ENCODE assay signal across 8 cellular contexts in genomic region chr1:113074237-113074636, GRCh38. TPM values are rescaled to one million over a fixed set of nuclear protein-coding genes. Genes with fewer than 3 reads are reported as not detected.
A peak's percentile ranks its signal among the peaks of the same experiment; 100 is the strongest.
DNase-seq lines count a peak whose midpoint lies in the region; ATAC-seq, FAIRE-seq and TF ChIP-seq lines count a peak whose summit lies in the region.

No MANE protein-coding gene starts in this region.

- no peaks in the 10 kb centered on the region for H4K20me1 ChIP-seq in KMS-11 (ENCODE audit: insufficient read depth)

- peak overlapping the region; percentile 97 to 99 (median 98) for H3K4me3 Mint-ChIP-seq in CD4-positive, CD25-positive, alpha-beta regulatory T cell
- peak overlapping the region; percentile 94 to 100 (median 96) for H3K4me3 Mint-ChIP-seq in nephron

- peaks cover 19 to 54% (median 29%) of the 10 kb centered on the region in 4 donors for H3K4me1 Mint-ChIP-seq in CD4-positive, CD25-positive, alpha-beta regulatory T cell
- H3K4me1 Mint-ChIP-seq in nephron: peaks cover 25% of the 10 kb centered on the region

- H3K9ac ChIP-seq in KMS-11 (peak overlapping the region; percentile 69; the same call in 1 of the 2 replicates), colonic mucosa (ENCODE audit: low read depth in 2 of 2, low read length in 2 of 2) (peak overlapping the region in 1 of 2 donors; percentile 96)

- peaks cover 4% of the 10 kb centered on the region for H3K36me3 ChIP-seq in CD4-positive, CD25-positive, alpha-beta regulatory T cell (ENCODE audit: control insufficient read depth, insufficient read depth, low read length)
- no peaks in the 10 kb centered on the region for H3K36me3 ChIP-seq in KMS-11 (ENCODE audit: insufficient read depth)
- H3K36me3 ChIP-seq in colonic mucosa: peaks cover 7% of the 10 kb centered on the region

- TF ChIP-seq CTCF in KMS-11 (conservative IDR thresholded peaks at IDR 0.05; ENCODE audit: low read depth, low read length): no peak
- no peak for TF ChIP-seq CTCF in colonic mucosa (IDR thresholded peaks at IDR 0.05)
- no peak for TF ChIP-seq CTCF in nephron (IDR thresholded peaks at IDR 0.05; ENCODE audit: unreplicated experiment in 3 of 3)

- H3K4me2 ChIP-seq in KMS-11: peak overlapping the region; percentile 67

- FAIRE-seq in frontal cortex (lab: Jason Lieb, UNC): no peak

- no peak for ATAC-seq in CD4-positive, CD25-positive, alpha-beta regulatory T cell (ENCODE audit: low read depth in 2 of 2)

- no peak overlapping the region; the same call in 1 of the 2 replicates for H2AFZ ChIP-seq in KMS-11 (ENCODE audit: low read depth)

- H3K4me1 ChIP-seq in CD4-positive, CD25-positive, alpha-beta regulatory T cell (ENCODE audit: control insufficient read depth, insufficient read depth, low read length, poor library complexity, severe bottlenecking): peaks cover 36% of the 10 kb centered on the region
- H3K4me1 ChIP-seq in KMS-11 (ENCODE audit: low read depth, poor library complexity, severe bottlenecking) (peaks cover 13% of the 10 kb centered on the region), colonic mucosa (peaks cover 6% of the 10 kb centered on the region)

- H3K27ac Mint-ChIP-seq in CD4-positive, CD25-positive, alpha-beta regulatory T cell: peak overlapping the region; percentile 84 to 98 (median 96)
- peak overlapping the region; percentile 95 to 99 (median 99) for H3K27ac Mint-ChIP-seq in nephron

- no peaks in the 10 kb centered on the region for H3K9me3 Mint-ChIP-seq in CD4-positive, CD25-positive, alpha-beta regulatory T cell
- H3K9me3 Mint-ChIP-seq in nephron: no peaks in the 10 kb centered on the region

- H3K27me3 ChIP-seq in CD4-positive, CD25-positive, alpha-beta regulatory T cell (ENCODE audit: control insufficient read depth, insufficient read depth, low read length): no peaks in the 10 kb centered on the region
- H3K27me3 ChIP-seq in KMS-11 (ENCODE audit: insufficient read depth, low read depth) (no peaks in the 10 kb centered on the region), colonic mucosa (no peaks in the 10 kb centered on the region)

- peak overlapping the region; percentile 86 for H3K27ac ChIP-seq in CD4-positive, CD25-positive, alpha-beta regulatory T cell (ENCODE audit: insufficient read depth, low read length, poor library complexity, severe bottlenecking)
- H3K27ac ChIP-seq in KMS-11 (no peak overlapping the region), colonic mucosa (no peak overlapping the region)

- H3K9me3 ChIP-seq in CD4-positive, CD25-positive, alpha-beta regulatory T cell (ENCODE audit: control insufficient read depth in 2 of 2, low read length in 2 of 2): no peaks in the 10 kb centered on the region
- H3K9me3 ChIP-seq in colonic mucosa: no peaks in the 10 kb centered on the region

- H3K36me3 Mint-ChIP-seq in CD4-positive, CD25-positive, alpha-beta regulatory T cell: peaks cover 12% of the 10 kb centered on the region
- H3K36me3 Mint-ChIP-seq in nephron (ENCODE audit: low read depth): peaks cover 20% of the 10 kb centered on the region

- no peak for DNase-seq in CD4-positive, CD25-positive, alpha-beta regulatory T cell
- DNase-seq in colonic mucosa: no peak
- no peak for DNase-seq in NCI-H2029 treated with DMSO at 0.1 percent for 48 hours (lab: John Stamatoyannopoulos, UW)
- no peak for DNase-seq in pons (ENCODE audit: low spot score)
- DNase-seq in frontal cortex (ENCODE audit: low spot score in 2 of 2): no peak
- DNase-seq in cerebellar cortex (ENCODE audit: low spot score): no peak

- H3K4me3 ChIP-seq in CD4-positive, CD25-positive, alpha-beta regulatory T cell (ENCODE audit: low read depth, low read length): peak overlapping the region; percentile 90
- H3K4me3 ChIP-seq in KMS-11 (IDR thresholded peaks at IDR 0.05; ENCODE audit: insufficient read depth, low read depth, low read length) (no peak overlapping the region), colonic mucosa (peak overlapping the region; percentile 91)

- H3K79me2 ChIP-seq in KMS-11 (ENCODE audit: insufficient read depth, low read depth): peaks cover 17% of the 10 kb centered on the region; the same call in 1 of the 2 replicates

- H3K27me3 Mint-ChIP-seq in CD4-positive, CD25-positive, alpha-beta regulatory T cell: no peaks in the 10 kb centered on the region
- no peaks in the 10 kb centered on the region for H3K27me3 Mint-ChIP-seq in nephron (ENCODE audit: low read depth)

- intact Hi-C loops in colonic mucosa (cut with DNase I): loop anchor here (5.0 kb wide), 1 partner anchor 357 kb away; the partner anchor contains the start of gene PPM1J

RNA-seq across cellular contexts. Expression of gene LRIG2, which starts 1.2 kb away (rescaled TPM):
- total RNA-seq in CD4-positive, CD25-positive, alpha-beta regulatory T cell: 31.1 TPM
- polyA plus RNA-seq in CD4-positive, CD25-positive, alpha-beta regulatory T cell: 1 to 10 TPM; 2.4 to 6.5 (median 4.5) TPM
- total RNA-seq in colonic mucosa (10 to 100 TPM; 12.1 to 13.8 TPM), frontal cortex (28.1 TPM)
